ENCODE assay signal across 21 cellular contexts in the genomic region with DNA sequence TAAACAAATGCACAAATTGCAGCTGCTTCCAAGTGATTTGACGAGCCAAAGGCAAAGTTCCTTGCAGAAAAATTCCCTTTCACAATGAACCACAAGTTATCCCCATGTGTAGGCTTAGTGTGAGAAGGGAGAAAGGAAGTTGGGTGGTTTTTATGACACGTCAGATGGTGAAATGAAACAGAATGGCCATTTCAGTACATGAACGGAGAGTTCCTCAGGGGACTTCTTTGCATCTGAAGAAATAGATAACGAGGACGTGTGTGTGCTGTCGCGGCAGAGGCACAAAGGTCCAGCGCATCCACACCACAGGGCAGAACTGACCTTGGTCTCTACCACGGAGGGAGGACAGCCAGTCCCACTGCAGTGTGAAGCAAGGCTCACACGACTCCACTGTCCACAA.
A peak's percentile ranks its signal among the peaks of the same experiment; 100 is the strongest.
DNase-seq lines count a peak whose midpoint lies in the region; ATAC-seq, FAIRE-seq and TF ChIP-seq lines count a peak whose summit lies in the region.
"Had no signal": no experiment of that assay in that cellular context is flagged by ENCODE, and none has a peak within 500 bp of the region (broad histone marks: within the 10 kb centered on the region; RNA-seq: fewer than 3 reads in every experiment).

No MANE protein-coding gene starts in this region.

- H3K4me1 ChIP-seq in osteoblast (ENCODE audit: insufficient read depth, low read length) (no peaks in the 10 kb centered on the region), pancreas (no peaks in the 10 kb centered on the region)
- H3K4me1 ChIP-seq: colonic mucosa, esophagus squamous epithelium, Peyer's patch had no signal

- no peaks in the 10 kb centered on the region for H3K9me3 ChIP-seq in osteoblast (ENCODE audit: low read depth, low read length)
- H3K9me3 ChIP-seq in pancreas: no peaks in the 10 kb centered on the region
- H3K9me3 ChIP-seq: colonic mucosa, esophagus squamous epithelium, Peyer's patch had no signal

- 65 to 74% methylated on average over 10 of the region's 10 CpGs for WGBS in pancreas, 2 donors

- H3K27me3 ChIP-seq in osteoblast (ENCODE audit: insufficient read depth, low read length) (no peaks in the 10 kb centered on the region), pancreas (no peaks in the 10 kb centered on the region)
- H3K27me3 ChIP-seq: colonic mucosa, Peyer's patch had no signal

- H3K36me3 ChIP-seq in osteoblast (ENCODE audit: insufficient read depth, low read length): no peaks in the 10 kb centered on the region
- no peaks in the 10 kb centered on the region for H3K36me3 ChIP-seq in pancreas
- H3K36me3 ChIP-seq: colonic mucosa, esophagus squamous epithelium, Peyer's patch had no signal

- peak; percentile 80 for ATAC-seq in GM18868 (IDR thresholded peaks at IDR 0.05; ENCODE audit: unreplicated experiment)
- peak; percentile 58 for ATAC-seq in GM21423 (IDR thresholded peaks at IDR 0.05; ENCODE audit: unreplicated experiment)
- ATAC-seq in HG03025 (IDR thresholded peaks at IDR 0.05; ENCODE audit: low FRiP score, unreplicated experiment): peak; percentile 50
- ATAC-seq in pancreas: no peak
- ATAC-seq in GM18519 (IDR thresholded peaks at IDR 0.05; ENCODE audit: low FRiP score, unreplicated experiment): no peak
- ATAC-seq: activated T-cell treated with anti-CD3 and anti-CD28 coated beads, Interleukin-2, amount 50 U/mL, for 4 hours; left ventricle myocardium superior; sciatic nerve had no signal

- no peaks in the 10 kb centered on the region for H4K20me1 ChIP-seq in osteoblast (ENCODE audit: insufficient read depth, low read length)

- no peak for TF ChIP-seq CTCF in osteoblast (IDR thresholded peaks at IDR 0.05; ENCODE audit: extremely low read depth, low read depth, low read length)
- TF ChIP-seq CTCF in pancreas (IDR thresholded peaks at IDR 0.05): no peak

- intact Hi-C loops in pancreas (cut with DNase I): no loop called here

- no peaks in the 10 kb centered on the region for H3K79me2 ChIP-seq in osteoblast (ENCODE audit: insufficient read depth, low read length)

- no peak for FAIRE-seq in pancreas (lab: Jason Lieb, UNC)

- H3K4me2 ChIP-seq in osteoblast (ENCODE audit: insufficient read depth, low read length): no peak overlapping the region

- H2AFZ ChIP-seq in osteoblast (ENCODE audit: low read length): no peak overlapping the region

- H3K27ac ChIP-seq in osteoblast (ENCODE audit: low read depth, low read length) (no peak overlapping the region), pancreas (no peak overlapping the region)
- H3K27ac ChIP-seq: colonic mucosa, esophagus squamous epithelium, Peyer's patch had no signal

- DNase-seq in osteoblast (ENCODE audit: insufficient read length, low spot score, missing footprints) (peak; percentile 42), pancreas (no peak), GF-D8 (lab: John Stamatoyannopoulos, UW) (no peak)
- DNase-seq: activated T-cell treated with anti-CD3 and anti-CD28 coated beads, Interleukin-2, amount 50 U/mL, for 4 hours; colonic mucosa; DMS79; esophagus squamous epithelium; H7; KG1; left ventricle myocardium superior; NCI-H146; NCI-H524 treated with DMSO at 0.1 percent for 48 hours; nephron progenitor cell; stimulated activated CD4-positive, alpha-beta T cell treated with anti-CD3 and anti-CD28 coated beads, Interleukin-4, amount 100 ng/mL, for 4 hours; stimulated activated naive CD4-positive, alpha-beta T cell had no signal

- H3K4me3 ChIP-seq in osteoblast (ENCODE audit: insufficient read depth, low read length): no peak overlapping the region
- no peak overlapping the region for H3K4me3 ChIP-seq in pancreas
- H3K4me3 ChIP-seq: colonic mucosa, esophagus squamous epithelium, Peyer's patch had no signal

Comparison
In these comparisons a context has a peak if more than half of its experiments do, and no peak if none do; other contexts are left out.
1. ATAC-seq: peak in GM18868 (single experiment), GM21423 (single experiment) and HG03025 (single experiment); none in pancreas (0 of 4) and GM18519 (single experiment).